25 cellular contexts compared by ENCODE assay signal in the genomic region with DNA sequence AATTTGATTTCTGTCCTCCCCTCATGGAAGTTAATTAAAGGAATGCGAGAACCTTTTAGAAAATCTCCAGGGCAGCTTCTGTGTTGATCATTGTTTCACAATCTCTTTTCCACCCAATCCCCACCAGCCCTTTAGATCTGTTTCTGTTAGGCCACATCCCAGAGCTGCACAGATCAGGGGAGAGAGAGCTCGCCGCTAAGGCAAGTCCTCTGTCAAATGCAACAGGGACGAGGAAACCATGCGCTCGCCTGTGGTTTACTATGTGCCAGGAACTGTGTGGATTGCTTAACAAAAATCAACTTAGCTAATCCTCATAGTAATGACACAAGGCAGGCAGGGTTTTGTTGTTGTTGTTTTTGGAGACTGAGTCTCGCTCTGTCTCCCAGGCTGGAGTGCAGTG.
"Had no signal": no experiment of that assay in that cellular context is flagged by ENCODE, and none has a peak within 500 bp of the region (broad histone marks: within the 10 kb centered on the region; RNA-seq: fewer than 3 reads in every experiment).

No MANE protein-coding gene starts in this region.

- H3K4me1 ChIP-seq: adrenal gland, Peyer's patch had no signal

- H3K27me3 ChIP-seq: adrenal gland, Peyer's patch had no signal

- DNase-seq: activated CD4-positive, alpha-beta T cell treated with anti-CD3 and anti-CD28 coated beads, Interleukin-2, amount 50 U/mL, for 1 hour; activated CD4-positive, CD25-positive, alpha-beta regulatory T cell; activated CD8-positive, alpha-beta memory T cell treated with anti-CD3 and anti-CD28 coated beads, Interleukin-2, amount 50 U/mL, for 48 hours; activated CD8-positive, alpha-beta T cell treated with anti-CD3 and anti-CD28 coated beads, Interleukin-2, amount 10 ng/mL, durations not matched to agents 7 days and 5 days; activated naive CD4-positive, alpha-beta T cell treated with anti-CD3 and anti-CD28 coated beads, Interleukin-2, amount 50 U/mL, for 16 hours; activated naive CD8-positive, alpha-beta T cell treated with anti-CD3 and anti-CD28 coated beads, Interleukin-2, amount 10 ng/mL, durations not matched to agents 7 days and 5 days; activated T-cell treated with anti-CD3 and anti-CD28 coated beads, Interleukin-2, amount 50 U/mL, for 1 hour; adrenal gland; anterior cingulate cortex; cerebellar nuclear complex; NCI-H1092 treated with DMSO at 0.1 percent for 48 hours; NCI-H1417 treated with DMSO at 0.1 percent for 48 hours; NCI-H1694; NCI-H2029; NCI-H2107; NCI-H226; NCI-H526 treated with DMSO at 0.1 percent for 48 hours; Peyer's patch; SHP77; T-cell; T-helper 2 cell; T1000 had no signal

- H3K4me2 ChIP-seq: KMS-11 had no signal

- H3K4me3 ChIP-seq: adrenal gland, Peyer's patch had no signal

- H3K27ac ChIP-seq: adrenal gland, KMS-11, Peyer's patch, RWPE1, VCaP had no signal

- H3K9me3 ChIP-seq: adrenal gland, Peyer's patch had no signal

- H3K9ac ChIP-seq: KMS-11 had no signal

- H3K36me3 ChIP-seq: adrenal gland, Peyer's patch had no signal

- ATAC-seq: activated CD8-positive, alpha-beta T cell treated with anti-CD3 and anti-CD28 coated beads, Interleukin-2, amount 10 ng/mL, durations not matched to agents 7 days and 5 days; T-cell had no signal
